Comparison of ENCODE assay signal across 10 cellular contexts in genomic region chr3:119700920-119701734, GRCh38. TPM values are rescaled to one million over a fixed set of nuclear protein-coding genes. Genes with fewer than 3 reads are reported as not detected.
DNase-seq lines count a peak whose midpoint lies in the region; ATAC-seq and TF ChIP-seq lines count a peak whose summit lies in the region.
"Had no signal": no experiment of that assay in that cellular context is flagged by ENCODE, and none has a peak within 500 bp of the region (broad histone marks: within the 10 kb centered on the region; RNA-seq: fewer than 3 reads in every experiment).

No MANE protein-coding gene starts in this region.

- ATAC-seq in activated T-cell treated with anti-CD3 and anti-CD28 coated beads, Interleukin-2, amount 50 U/mL, for 4 hours = peak in 1 of 2 donors; percentile 15
- ATAC-seq in HG02884 (IDR thresholded peaks at IDR 0.05; ENCODE audit: unreplicated experiment) = peak; percentile 5
- peak; percentile 25 for ATAC-seq in activated CD8-positive, alpha-beta T cell treated with anti-CD3 and anti-CD28 coated beads for 36 hours
- ATAC-seq in stimulated activated naive B cell treated with anti-CD40 and anti-IgM and Interleukin-4, amounts not matched to agents 10 μg/mL and 1 μg/mL and 100 μg/mL, for 72 hours (replicated peaks) = peak; percentile 1 to 8

- H3K4me1 Mint-ChIP-seq in activated T-cell treated with anti-CD3 and anti-CD28 coated beads, Interleukin-2, amount 50 U/mL, for 4 hours (ENCODE audit: low read depth) = peaks cover 44% of the 10 kb centered on the region
- H3K4me1 Mint-ChIP-seq in activated CD8-positive, alpha-beta T cell treated with anti-CD3 and anti-CD28 coated beads for 36 hours (ENCODE audit: low read depth) = peaks cover 38% of the 10 kb centered on the region
- peaks cover 24 to 44% of the 10 kb centered on the region in 2 donors for H3K4me1 Mint-ChIP-seq in stimulated activated naive B cell treated with anti-CD40 and anti-IgM and Interleukin-4, amounts not matched to agents 10 μg/mL and 1 μg/mL and 100 μg/mL, for 72 hours

- peak overlapping the region; percentile 95 for H3K27ac Mint-ChIP-seq in activated CD8-positive, alpha-beta T cell treated with anti-CD3 and anti-CD28 coated beads for 36 hours
- H3K27ac Mint-ChIP-seq in stimulated activated naive B cell treated with anti-CD40 and anti-IgM and Interleukin-4, amounts not matched to agents 10 μg/mL and 1 μg/mL and 100 μg/mL, for 72 hours = peak overlapping the region; percentile 96

- CTCF ChIA-PET in activated CD8-positive, alpha-beta T cell treated with anti-CD3 and anti-CD28 coated beads for 36 hours (lab: Charles Lee) = interaction anchor here (3.9 kb wide), 1 partner anchor 11 kb away, joined by 22 read pairs; no protein-coding TSS in a partner anchor
- CTCF ChIA-PET in GM10248 (lab: Yijun Ruan, JAX) = interaction anchor here (1.4 to 3.1 kb wide), 3 partner anchors 9 to 20 kb away, joined by 3 to 9 read pairs (median 5); no protein-coding TSS in a partner anchor

- peaks cover 6% of the 10 kb centered on the region for H3K9me3 Mint-ChIP-seq in activated T-cell treated with anti-CD3 and anti-CD28 coated beads, Interleukin-2, amount 50 U/mL, for 4 hours
- peaks cover 5% of the 10 kb centered on the region for H3K9me3 Mint-ChIP-seq in activated CD8-positive, alpha-beta T cell treated with anti-CD3 and anti-CD28 coated beads for 36 hours
- H3K9me3 Mint-ChIP-seq in stimulated activated naive B cell treated with anti-CD40 and anti-IgM and Interleukin-4, amounts not matched to agents 10 μg/mL and 1 μg/mL and 100 μg/mL, for 72 hours = peaks cover 7 to 10% of the 10 kb centered on the region in 2 donors

- DNase-seq in activated T-cell treated with anti-CD3 and anti-CD28 coated beads, Interleukin-2, amount 50 U/mL, for 4 hours = no peak
- DNase-seq in activated T-cell treated with anti-CD3 and anti-CD28 coated beads for 4 hours (no peak), GM10248 (ENCODE audit: extremely low spot score) (no peak), NCI-H1092 treated with DMSO at 0.1 percent for 48 hours (lab: John Stamatoyannopoulos, UW) (no peak), NCI-H1417 treated with DMSO at 0.1 percent for 48 hours (lab: John Stamatoyannopoulos, UW) (no peak)
- DNase-seq in activated CD8-positive, alpha-beta T cell treated with anti-CD3 and anti-CD28 coated beads for 36 hours = peak; percentile 22
- DNase-seq in stimulated activated naive B cell treated with anti-CD40 and anti-IgM and Interleukin-4, amounts not matched to agents 10 μg/mL and 1 μg/mL and 100 μg/mL, for 72 hours = no peak
- DNase-seq: NCI-H2171 had no signal

- POLR2A ChIA-PET in activated CD8-positive, alpha-beta T cell treated with anti-CD3 and anti-CD28 coated beads for 36 hours (lab: Charles Lee) = interaction anchor here (0.7 to 1.3 kb wide), 2 partner anchors 24 to 26 kb away, joined by 3 to 5 read pairs; partner anchors contain the start of gene COX17
- POLR2A ChIA-PET in GM10248 (lab: Yijun Ruan, JAX) = no interaction called here

- H3K27me3 Mint-ChIP-seq in activated T-cell treated with anti-CD3 and anti-CD28 coated beads, Interleukin-2, amount 50 U/mL, for 4 hours (ENCODE audit: low read depth) = no peaks in the 10 kb centered on the region
- H3K27me3 Mint-ChIP-seq in activated CD8-positive, alpha-beta T cell treated with anti-CD3 and anti-CD28 coated beads for 36 hours = peaks cover 4% of the 10 kb centered on the region
- no peaks in the 10 kb centered on the region for H3K27me3 Mint-ChIP-seq in stimulated activated naive B cell treated with anti-CD40 and anti-IgM and Interleukin-4, amounts not matched to agents 10 μg/mL and 1 μg/mL and 100 μg/mL, for 72 hours

- H3K36me3 Mint-ChIP-seq in activated T-cell treated with anti-CD3 and anti-CD28 coated beads, Interleukin-2, amount 50 U/mL, for 4 hours (ENCODE audit: insufficient read depth) = no peaks in the 10 kb centered on the region
- H3K36me3 Mint-ChIP-seq in activated CD8-positive, alpha-beta T cell treated with anti-CD3 and anti-CD28 coated beads for 36 hours (ENCODE audit: low read depth) = peaks cover 5% of the 10 kb centered on the region
- peaks cover 5 to 7% of the 10 kb centered on the region in 2 donors for H3K36me3 Mint-ChIP-seq in stimulated activated naive B cell treated with anti-CD40 and anti-IgM and Interleukin-4, amounts not matched to agents 10 μg/mL and 1 μg/mL and 100 μg/mL, for 72 hours

- intact Hi-C loops in activated CD8-positive, alpha-beta T cell treated with anti-CD3 and anti-CD28 coated beads for 36 hours (cut with micrococcal nuclease) = no loop called here

- no peak for TF ChIP-seq CTCF in activated CD8-positive, alpha-beta T cell treated with anti-CD3 and anti-CD28 coated beads for 36 hours (IDR thresholded peaks at IDR 0.05)
- no peak for TF ChIP-seq CTCF in GM10248 (IDR thresholded peaks at IDR 0.05; ENCODE audit: control extremely low read depth, extremely low read depth, low read depth, missing control alignments)

- peak overlapping the region; percentile 24 for H3K4me3 Mint-ChIP-seq in activated T-cell treated with anti-CD3 and anti-CD28 coated beads, Interleukin-2, amount 50 U/mL, for 4 hours
- H3K4me3 Mint-ChIP-seq in activated CD8-positive, alpha-beta T cell treated with anti-CD3 and anti-CD28 coated beads for 36 hours = no peak overlapping the region
- H3K4me3 Mint-ChIP-seq in stimulated activated naive B cell treated with anti-CD40 and anti-IgM and Interleukin-4, amounts not matched to agents 10 μg/mL and 1 μg/mL and 100 μg/mL, for 72 hours = peak overlapping the region; percentile 15 to 37

RNA-seq across cellular contexts. Expression of gene CFAP91, which starts 1.7 kb away (rescaled TPM):
- under 1 TPM; 0.16 to 0.29 (median 0.25) TPM for total RNA-seq in activated T-cell treated with anti-CD3 and anti-CD28 coated beads, Interleukin-2, amount 50 U/mL, for 4 hours
- not detected for total RNA-seq in activated CD8-positive, alpha-beta T cell treated with anti-CD3 and anti-CD28 coated beads for 36 hours
- total RNA-seq: SK-MEL-5 had no signal

RNA-seq across cellular contexts. Expression of gene COX17, which starts 23.9 kb away (rescaled TPM):
- 100 to 1,000 TPM in 2 of 3 donors, 10 to 100 TPM in 1; 94.7 to 118 (median 106) TPM for total RNA-seq in activated T-cell treated with anti-CD3 and anti-CD28 coated beads, Interleukin-2, amount 50 U/mL, for 4 hours
- total RNA-seq in activated CD8-positive, alpha-beta T cell treated with anti-CD3 and anti-CD28 coated beads for 36 hours = 10 to 100 TPM; 83.6 to 86.7 TPM

RNA-seq across cellular contexts. Expression of gene POPDC2, which starts 40.7 kb away (rescaled TPM):
- total RNA-seq in activated T-cell treated with anti-CD3 and anti-CD28 coated beads, Interleukin-2, amount 50 U/mL, for 4 hours = 1 to 10 TPM in 2 of 3 donors, under 1 TPM in 1; 0.84 to 2.3 (median 2.0) TPM
- 1 to 10 TPM; 1.3 to 2.1 TPM for total RNA-seq in activated CD8-positive, alpha-beta T cell treated with anti-CD3 and anti-CD28 coated beads for 36 hours
